Comparison of ENCODE assay signal across 1 cellular context in the genomic region with DNA sequence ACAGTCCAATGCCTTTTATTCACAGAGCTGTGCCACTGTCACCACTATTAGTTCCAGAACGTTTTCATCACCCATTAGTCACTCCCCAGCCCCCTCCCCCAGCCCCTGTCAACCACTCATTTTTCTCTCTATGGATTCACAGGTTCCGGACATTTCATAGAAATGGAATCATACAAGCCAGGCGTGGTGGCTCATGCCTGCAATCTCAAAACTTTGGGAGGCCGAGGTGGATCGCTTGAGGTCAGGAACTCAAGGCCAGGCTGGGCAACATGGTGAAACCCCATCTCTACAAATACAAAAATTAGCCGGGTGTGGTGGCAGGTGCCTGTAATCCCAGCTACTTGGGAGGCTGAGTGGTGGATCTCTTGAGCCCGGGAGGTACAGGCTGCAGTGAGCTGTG.
TF ChIP-seq lines count a peak whose summit lies in the region.

No MANE protein-coding gene starts in this region.

TF ChIP-seq in A549, 52 proteins besides CTCF, POLR2A, EP300 and RAD21 (continued from another document):
- TF ChIP-seq, protein P1, sequence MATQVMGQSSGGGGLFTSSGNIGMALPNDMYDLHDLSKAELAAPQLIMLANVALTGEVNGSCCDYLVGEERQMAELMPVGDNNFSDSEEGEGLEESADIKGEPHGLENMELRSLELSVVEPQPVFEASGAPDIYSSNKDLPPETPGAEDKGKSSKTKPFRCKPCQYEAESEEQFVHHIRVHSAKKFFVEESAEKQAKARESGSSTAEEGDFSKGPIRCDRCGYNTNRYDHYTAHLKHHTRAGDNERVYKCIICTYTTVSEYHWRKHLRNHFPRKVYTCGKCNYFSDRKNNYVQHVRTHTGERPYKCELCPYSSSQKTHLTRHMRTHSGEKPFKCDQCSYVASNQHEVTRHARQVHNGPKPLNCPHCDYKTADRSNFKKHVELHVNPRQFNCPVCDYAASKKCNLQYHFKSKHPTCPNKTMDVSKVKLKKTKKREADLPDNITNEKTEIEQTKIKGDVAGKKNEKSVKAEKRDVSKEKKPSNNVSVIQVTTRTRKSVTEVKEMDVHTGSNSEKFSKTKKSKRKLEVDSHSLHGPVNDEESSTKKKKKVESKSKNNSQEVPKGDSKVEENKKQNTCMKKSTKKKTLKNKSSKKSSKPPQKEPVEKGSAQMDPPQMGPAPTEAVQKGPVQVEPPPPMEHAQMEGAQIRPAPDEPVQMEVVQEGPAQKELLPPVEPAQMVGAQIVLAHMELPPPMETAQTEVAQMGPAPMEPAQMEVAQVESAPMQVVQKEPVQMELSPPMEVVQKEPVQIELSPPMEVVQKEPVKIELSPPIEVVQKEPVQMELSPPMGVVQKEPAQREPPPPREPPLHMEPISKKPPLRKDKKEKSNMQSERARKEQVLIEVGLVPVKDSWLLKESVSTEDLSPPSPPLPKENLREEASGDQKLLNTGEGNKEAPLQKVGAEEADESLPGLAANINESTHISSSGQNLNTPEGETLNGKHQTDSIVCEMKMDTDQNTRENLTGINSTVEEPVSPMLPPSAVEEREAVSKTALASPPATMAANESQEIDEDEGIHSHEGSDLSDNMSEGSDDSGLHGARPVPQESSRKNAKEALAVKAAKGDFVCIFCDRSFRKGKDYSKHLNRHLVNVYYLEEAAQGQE (IDR thresholded peaks at IDR 0.05), result no peak
- TF ChIP-seq JUNB (IDR thresholded peaks at IDR 0.05) (no peak), TFCP2L1 (CRISPR knock-in tag; IDR thresholded peaks at IDR 0.05) (no peak)
